Comparison of ENCODE assay signal across 2 cellular contexts in genomic region chrX:77937291-77937690, GRCh38.
TF ChIP-seq lines count a peak whose summit lies in the region.

No MANE protein-coding gene starts in this region.

TF ChIP-seq in A549, 52 proteins besides CTCF, POLR2A, EP300 and RAD21:
- TF ChIP-seq NFE2L2 (conservative IDR thresholded peaks at IDR 0.05; ENCODE audit: low read length) (peak; percentile 87), PBX3 (IDR thresholded peaks at IDR 0.05) (no peak), HDAC2 (IDR thresholded peaks at IDR 0.05) (no peak), EHF (CRISPR knock-in tag; IDR thresholded peaks at IDR 0.05) (no peak), FOSL2 (IDR thresholded peaks at IDR 0.05) (peak; percentile 69), FOSL2 (CRISPR knock-in tag; IDR thresholded peaks at IDR 0.05) (peak; percentile 86), JUN (IDR thresholded peaks at IDR 0.05) (no peak), JUNB (IDR thresholded peaks at IDR 0.05) (peak; percentile 79), E2F6 (IDR thresholded peaks at IDR 0.05; ENCODE audit: borderline replicate concordance, low read depth) (no peak), TP53 (CRISPR knock-in tag; IDR thresholded peaks at IDR 0.05) (no peak), GATA3 (IDR thresholded peaks at IDR 0.05; ENCODE audit: borderline replicate concordance) (peak; percentile 59; the same call in 1 of the 2 replicates), RFX5 (IDR thresholded peaks at IDR 0.05) (no peak), KDM5A (IDR thresholded peaks at IDR 0.05) (no peak), MAFK (IDR thresholded peaks at IDR 0.05; ENCODE audit: partially characterized antibody) (peak; percentile 98), HOXB13 (CRISPR knock-in tag; IDR thresholded peaks at IDR 0.05; ENCODE audit: low read depth) (no peak)
- TF ChIP-seq, protein P1, sequence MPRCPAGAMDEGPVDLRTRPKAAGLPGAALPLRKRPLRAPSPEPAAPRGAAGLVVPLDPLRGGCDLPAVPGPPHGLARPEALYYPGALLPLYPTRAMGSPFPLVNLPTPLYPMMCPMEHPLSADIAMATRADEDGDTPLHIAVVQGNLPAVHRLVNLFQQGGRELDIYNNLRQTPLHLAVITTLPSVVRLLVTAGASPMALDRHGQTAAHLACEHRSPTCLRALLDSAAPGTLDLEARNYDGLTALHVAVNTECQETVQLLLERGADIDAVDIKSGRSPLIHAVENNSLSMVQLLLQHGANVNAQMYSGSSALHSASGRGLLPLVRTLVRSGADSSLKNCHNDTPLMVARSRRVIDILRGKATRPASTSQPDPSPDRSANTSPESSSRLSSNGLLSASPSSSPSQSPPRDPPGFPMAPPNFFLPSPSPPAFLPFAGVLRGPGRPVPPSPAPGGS (IDR thresholded peaks at IDR 0.05) = no peak
- TF ChIP-seq, protein P2, sequence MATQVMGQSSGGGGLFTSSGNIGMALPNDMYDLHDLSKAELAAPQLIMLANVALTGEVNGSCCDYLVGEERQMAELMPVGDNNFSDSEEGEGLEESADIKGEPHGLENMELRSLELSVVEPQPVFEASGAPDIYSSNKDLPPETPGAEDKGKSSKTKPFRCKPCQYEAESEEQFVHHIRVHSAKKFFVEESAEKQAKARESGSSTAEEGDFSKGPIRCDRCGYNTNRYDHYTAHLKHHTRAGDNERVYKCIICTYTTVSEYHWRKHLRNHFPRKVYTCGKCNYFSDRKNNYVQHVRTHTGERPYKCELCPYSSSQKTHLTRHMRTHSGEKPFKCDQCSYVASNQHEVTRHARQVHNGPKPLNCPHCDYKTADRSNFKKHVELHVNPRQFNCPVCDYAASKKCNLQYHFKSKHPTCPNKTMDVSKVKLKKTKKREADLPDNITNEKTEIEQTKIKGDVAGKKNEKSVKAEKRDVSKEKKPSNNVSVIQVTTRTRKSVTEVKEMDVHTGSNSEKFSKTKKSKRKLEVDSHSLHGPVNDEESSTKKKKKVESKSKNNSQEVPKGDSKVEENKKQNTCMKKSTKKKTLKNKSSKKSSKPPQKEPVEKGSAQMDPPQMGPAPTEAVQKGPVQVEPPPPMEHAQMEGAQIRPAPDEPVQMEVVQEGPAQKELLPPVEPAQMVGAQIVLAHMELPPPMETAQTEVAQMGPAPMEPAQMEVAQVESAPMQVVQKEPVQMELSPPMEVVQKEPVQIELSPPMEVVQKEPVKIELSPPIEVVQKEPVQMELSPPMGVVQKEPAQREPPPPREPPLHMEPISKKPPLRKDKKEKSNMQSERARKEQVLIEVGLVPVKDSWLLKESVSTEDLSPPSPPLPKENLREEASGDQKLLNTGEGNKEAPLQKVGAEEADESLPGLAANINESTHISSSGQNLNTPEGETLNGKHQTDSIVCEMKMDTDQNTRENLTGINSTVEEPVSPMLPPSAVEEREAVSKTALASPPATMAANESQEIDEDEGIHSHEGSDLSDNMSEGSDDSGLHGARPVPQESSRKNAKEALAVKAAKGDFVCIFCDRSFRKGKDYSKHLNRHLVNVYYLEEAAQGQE (IDR thresholded peaks at IDR 0.05) = no peak

TF ChIP-seq in IMR-90, 13 proteins besides CTCF, POLR2A, EP300 and RAD21:
- no peak for TF ChIP-seq MAZ (IDR thresholded peaks at IDR 0.05; ENCODE audit: borderline replicate concordance, low read depth, low read length)
- TF ChIP-seq FOS (IDR thresholded peaks at IDR 0.05; ENCODE audit: low read depth, low read length) = peak; percentile 51
- no peak for TF ChIP-seq USF2 (IDR thresholded peaks at IDR 0.05; ENCODE audit: low read depth, low read length)
- TF ChIP-seq BHLHE40 (IDR thresholded peaks at IDR 0.05; ENCODE audit: low read depth, low read length) = no peak
- peak; percentile 68 for TF ChIP-seq MAFK (IDR thresholded peaks at IDR 0.05; ENCODE audit: low read depth, low read length)
- peak; percentile 92 for TF ChIP-seq NFE2L2 (IDR thresholded peaks at IDR 0.05; ENCODE audit: low read depth, low read length)
- no peak for TF ChIP-seq CHD1 (IDR thresholded peaks at IDR 0.05; ENCODE audit: low read depth, low read length)
